9 cellular contexts compared by ENCODE assay signal in genomic region chr6:108580645-108581044, GRCh38. TPM values are rescaled to one million over a fixed set of nuclear protein-coding genes. Genes with fewer than 3 reads are reported as not detected.
A peak's percentile ranks its signal among the peaks of the same experiment; 100 is the strongest.
DNase-seq lines count a peak whose midpoint lies in the region; ATAC-seq and TF ChIP-seq lines count a peak whose summit lies in the region.
"Had no signal": no experiment of that assay in that cellular context is flagged by ENCODE, and none has a peak within 500 bp of the region (broad histone marks: within the 10 kb centered on the region; RNA-seq: fewer than 3 reads in every experiment).

No MANE protein-coding gene starts in this region.

- no peaks in the 10 kb centered on the region for H3K9me3 ChIP-seq in DND-41 (ENCODE audit: insufficient read depth, low read length, severe bottlenecking)
- no peaks in the 10 kb centered on the region for H3K9me3 ChIP-seq in adipocyte (ENCODE audit: control insufficient read depth, low read length)
- no peaks in the 10 kb centered on the region for H3K9me3 ChIP-seq in hepatocyte (ENCODE audit: low read depth)
- H3K9me3 ChIP-seq in smooth muscle cell (replicated peaks; ENCODE audit: low read depth), result no peaks in the 10 kb centered on the region

- CTCF ChIA-PET in HEK293T (lab: Yijun Ruan, JAX), result no interaction called here

- no peaks in the 10 kb centered on the region for H3K9me2 ChIP-seq in hepatocyte (replicated peaks; ENCODE audit: insufficient read depth)

- H4K20me1 ChIP-seq in DND-41 (ENCODE audit: insufficient read depth, low read length) (peaks cover 25% of the 10 kb centered on the region; the same call in 1 of the 2 replicates), hepatocyte (ENCODE audit: insufficient read depth, poor library complexity, severe bottlenecking) (peaks cover 65% of the 10 kb centered on the region), smooth muscle cell (ENCODE audit: low read depth) (peaks cover 93% of the 10 kb centered on the region)

- H3K79me2 ChIP-seq in DND-41 (ENCODE audit: insufficient read depth, low read length), result peaks cover 73% of the 10 kb centered on the region
- peaks cover 97% of the 10 kb centered on the region for H3K79me2 ChIP-seq in hepatocyte
- peaks cover 89% of the 10 kb centered on the region for H3K79me2 ChIP-seq in smooth muscle cell (ENCODE audit: low read depth)

- peak overlapping the region; percentile 72 for H3K4me2 ChIP-seq in DND-41 (ENCODE audit: insufficient read depth, low read length)
- peak overlapping the region; percentile 46 for H3K4me2 ChIP-seq in hepatocyte
- peak overlapping the region; percentile 75 for H3K4me2 ChIP-seq in smooth muscle cell

- peaks cover 27% of the 10 kb centered on the region for H3F3A ChIP-seq in smooth muscle cell (ENCODE audit: low read depth)

- H3K4me1 ChIP-seq in DND-41 (ENCODE audit: insufficient read depth, low read length), result peaks cover 51% of the 10 kb centered on the region
- peaks cover 86% of the 10 kb centered on the region for H3K4me1 ChIP-seq in adipocyte (ENCODE audit: control insufficient read depth, insufficient read depth, low read length)
- H3K4me1 ChIP-seq in hepatocyte (ENCODE audit: insufficient read depth), result peaks cover 82% of the 10 kb centered on the region
- H3K4me1 ChIP-seq in smooth muscle cell (ENCODE audit: low read depth), result peaks cover 44% of the 10 kb centered on the region

- DNase-seq in DND-41 (no peak), adipocyte (ENCODE audit: low read depth) (no peak), hepatocyte (ENCODE audit: low spot score) (no peak), smooth muscle cell (lab: John Stamatoyannopoulos, UW; ENCODE audit: unreplicated experiment) (no peak), HCEC 1CT (no peak), HEK293T (ENCODE audit: extremely low spot score) (no peak), NCI-H2227 treated with DMSO at 0.1 percent for 48 hours (lab: John Stamatoyannopoulos, UW) (no peak)
- DNase-seq: NCI-H82 had no signal

- TF ChIP-seq CTCF in DND-41 (IDR thresholded peaks at IDR 0.05; ENCODE audit: borderline replicate concordance, extremely low read depth, low read length, poor library complexity, severe bottlenecking) (no peak), hepatocyte (IDR thresholded peaks at IDR 0.05; ENCODE audit: poor library complexity) (no peak), smooth muscle cell (IDR thresholded peaks at IDR 0.05; ENCODE audit: borderline replicate concordance, insufficient read depth, poor library complexity, severe bottlenecking) (no peak)

- H3K9ac ChIP-seq in DND-41 (ENCODE audit: low read depth, low read length), result peak overlapping the region; percentile 38
- H3K9ac ChIP-seq in adipocyte (ENCODE audit: low read length), result peak overlapping the region; percentile 23
- H3K9ac ChIP-seq in smooth muscle cell (ENCODE audit: low read depth), result no peak overlapping the region

- POLR2A ChIA-PET in HEK293T (lab: Yijun Ruan, JAX), result no interaction called here

- 98% methylated on average over 2 of the region's 2 CpGs for WGBS in hepatocyte (ENCODE audit: low lambda C conversion rate, missing lambda C conversion rate)
- 93% methylated on average over 2 of the region's 2 CpGs for WGBS in smooth muscle cell (ENCODE audit: low lambda C conversion rate)

- ATAC-seq in DND-41 (ENCODE audit: insufficient read depth, low read depth) (0 out of 3 replicates have a peak, but pooled peaks have one; percentile 3), GM19452 (IDR thresholded peaks at IDR 0.05; ENCODE audit: unreplicated experiment) (no peak)

- H3K4me3 ChIP-seq in DND-41 (ENCODE audit: low read depth in 1 of 2, low read length in 2 of 2) (peak overlapping the region; percentile 5 to 52; a peak in 3 of 4 replicates), adipocyte (ENCODE audit: low read length) (peak overlapping the region; percentile 67), hepatocyte (no peak overlapping the region), smooth muscle cell (no peak overlapping the region)

- H3K27ac ChIP-seq in DND-41 (ENCODE audit: low read length) (peak overlapping the region; percentile 73), hepatocyte (peak overlapping the region; percentile 73), smooth muscle cell (ENCODE audit: low read depth) (peak overlapping the region; percentile 81)

- H2AFZ ChIP-seq in DND-41 (ENCODE audit: low read depth, low read length) (no peak overlapping the region), hepatocyte (no peak overlapping the region), smooth muscle cell (ENCODE audit: low read depth) (no peak overlapping the region)

- H3K27me3 ChIP-seq in DND-41 (ENCODE audit: insufficient read depth, low read length, poor library complexity) (no peaks in the 10 kb centered on the region), adipocyte (replicated peaks; ENCODE audit: control insufficient read depth, insufficient read depth, low read length) (no peaks in the 10 kb centered on the region), hepatocyte (no peaks in the 10 kb centered on the region), smooth muscle cell (ENCODE audit: low read depth) (no peaks in the 10 kb centered on the region)

- peaks cover 23% of the 10 kb centered on the region for H3K36me3 ChIP-seq in DND-41 (ENCODE audit: insufficient read depth, low read length)
- H3K36me3 ChIP-seq in adipocyte (ENCODE audit: control insufficient read depth, insufficient read depth, low read length, severe bottlenecking), result peaks cover 20% of the 10 kb centered on the region
- H3K36me3 ChIP-seq in hepatocyte (replicated peaks; ENCODE audit: insufficient read depth, low read depth), result no peaks in the 10 kb centered on the region
- H3K36me3 ChIP-seq in smooth muscle cell (ENCODE audit: low read depth), result no peaks in the 10 kb centered on the region

TF ChIP-seq in HEK293T, 16 proteins besides CTCF, POLR2A, EP300 and RAD21:
- TF ChIP-seq PKNOX1 (IDR thresholded peaks at IDR 0.05) (no peak), CTBP1 (IDR thresholded peaks at IDR 0.05; ENCODE audit: borderline replicate concordance) (no peak), FOXK2 (IDR thresholded peaks at IDR 0.05) (no peak), TARDBP (IDR thresholded peaks at IDR 0.05) (no peak), ELF4 (IDR thresholded peaks at IDR 0.05) (no peak), SUZ12 (IDR thresholded peaks at IDR 0.05) (no peak), ZNF384 (IDR thresholded peaks at IDR 0.05) (no peak), HDGF (IDR thresholded peaks at IDR 0.05; ENCODE audit: borderline replicate concordance) (no peak), FOXM1 (IDR thresholded peaks at IDR 0.05; ENCODE audit: borderline replicate concordance) (no peak), NFRKB (IDR thresholded peaks at IDR 0.05) (no peak), SP1 (IDR thresholded peaks at IDR 0.05) (no peak)

RNA-seq across cellular contexts. Expression of gene FOXO3, which starts 19.9 kb away (rescaled TPM):
- total RNA-seq in hepatocyte, result 51.0 and 54.9 TPM in 2 replicates
- 44.6 and 50.1 TPM in 2 replicates for polyA plus RNA-seq in hepatocyte
- total RNA-seq in smooth muscle cell, result 36.2 and 40.3 TPM in 2 replicates
- 34.7 and 35.9 TPM in 2 replicates for polyA plus RNA-seq in smooth muscle cell

Comparison
In these comparisons a context has a peak if more than half of its experiments do, and no peak if none do; other contexts are left out.
1. H3K4me3 ChIP-seq: peak in DND-41 (2 of 2) and adipocyte (single experiment); none in hepatocyte (single experiment) and smooth muscle cell (single experiment).
2. Peak in every context shown above with its lines, with median percentiles within 50 percentile points of each other: H3K27ac ChIP-seq and H3K4me2 ChIP-seq.